18 cellular contexts compared by ENCODE assay signal in the genomic region with DNA sequence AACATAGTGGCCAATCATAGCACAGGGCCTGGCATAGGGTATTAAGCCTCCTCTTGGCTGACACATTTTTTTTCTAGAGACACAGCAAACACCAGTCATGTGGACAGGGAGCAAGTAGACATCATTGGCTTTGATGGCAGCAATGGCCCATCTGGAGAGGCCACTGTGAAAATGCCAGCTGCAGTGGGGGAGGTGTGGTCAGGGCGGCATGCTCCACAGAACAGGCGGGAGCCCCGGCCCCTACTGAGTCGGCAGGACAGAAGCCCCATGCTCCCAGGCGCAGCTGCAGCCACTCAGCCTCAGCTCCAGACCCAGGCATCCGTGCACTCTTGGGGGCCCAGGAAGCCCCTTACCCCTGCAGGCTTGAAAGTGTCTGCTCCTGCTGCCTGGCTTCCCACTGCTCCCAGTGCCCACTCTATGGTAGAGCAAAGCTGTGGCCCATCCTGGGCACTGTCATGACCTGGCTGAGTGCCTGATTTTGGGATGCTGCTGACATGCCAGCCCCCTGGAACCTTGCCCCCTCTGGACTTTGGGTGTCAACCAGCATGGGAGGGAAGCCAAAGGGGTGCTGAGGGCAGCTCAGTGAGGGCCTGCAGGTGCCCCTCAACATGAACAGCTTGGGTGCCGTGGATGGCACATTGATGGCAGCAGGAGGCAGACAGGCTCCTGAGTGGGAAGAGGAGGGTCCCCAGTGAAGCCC. TPM values are rescaled to one million over a fixed set of nuclear protein-coding genes. Genes with fewer than 3 reads are reported as not detected.
DNase-seq lines count a peak whose midpoint lies in the region; ATAC-seq and TF ChIP-seq lines count a peak whose summit lies in the region.
"Had no signal": no experiment of that assay in that cellular context is flagged by ENCODE, and none has a peak within 500 bp of the region (broad histone marks: within the 10 kb centered on the region; RNA-seq: fewer than 3 reads in every experiment).

No MANE protein-coding gene starts in this region.

- peaks cover 37% of the 10 kb centered on the region for H3K9me3 ChIP-seq in KOPT-K1 (ENCODE audit: insufficient read depth, low read length, poor library complexity, severe bottlenecking)

- H3K36me3 Mint-ChIP-seq in T-helper 1 cell treated with Interleukin-12 subunit alpha and Interleukin-12 subunit beta and Interleukin-4 antibody, amounts not matched to agents 30 μg/mL and 1 μg/mL, for 36 hours (ENCODE audit: low read depth) = peaks cover 20% of the 10 kb centered on the region
- peaks cover 3% of the 10 kb centered on the region for H3K36me3 Mint-ChIP-seq in effector memory CD8-positive, alpha-beta T cell (ENCODE audit: insufficient read depth)
- peaks cover 5% of the 10 kb centered on the region for H3K36me3 Mint-ChIP-seq in MCF 10A (ENCODE audit: insufficient read depth, unreplicated experiment)
- H3K36me3 Mint-ChIP-seq in stimulated activated memory B cell treated with anti-CD40 and anti-IgM and Interleukin-4, amounts not matched to agents 10 μg/mL and 1 μg/mL and 100 μg/mL, for 72 hours = peaks cover 6% of the 10 kb centered on the region

- peak overlapping the region; percentile 90 for H3K27ac Mint-ChIP-seq in T-helper 1 cell treated with Interleukin-12 subunit alpha and Interleukin-12 subunit beta and Interleukin-4 antibody, amounts not matched to agents 30 μg/mL and 1 μg/mL, for 36 hours
- peak overlapping the region; percentile 96 to 98 for H3K27ac Mint-ChIP-seq in effector memory CD8-positive, alpha-beta T cell
- H3K27ac Mint-ChIP-seq in MCF 10A (ENCODE audit: low read depth, unreplicated experiment) = no peak overlapping the region
- no peak overlapping the region for H3K27ac Mint-ChIP-seq in stimulated activated memory B cell treated with anti-CD40 and anti-IgM and Interleukin-4, amounts not matched to agents 10 μg/mL and 1 μg/mL and 100 μg/mL, for 72 hours
- H3K27ac Mint-ChIP-seq: naive B cell, progenitor cell of endocrine pancreas had no signal

- H3K4me1 Mint-ChIP-seq in T-helper 1 cell treated with Interleukin-12 subunit alpha and Interleukin-12 subunit beta and Interleukin-4 antibody, amounts not matched to agents 30 μg/mL and 1 μg/mL, for 36 hours (ENCODE audit: low read depth) = peaks cover 43% of the 10 kb centered on the region
- H3K4me1 Mint-ChIP-seq in effector memory CD8-positive, alpha-beta T cell (ENCODE audit: low read depth in 2 of 2) = peaks cover 50 to 64% of the 10 kb centered on the region in 2 donors
- peaks cover 23% of the 10 kb centered on the region for H3K4me1 Mint-ChIP-seq in MCF 10A (ENCODE audit: insufficient read depth, unreplicated experiment)
- H3K4me1 Mint-ChIP-seq in stimulated activated memory B cell treated with anti-CD40 and anti-IgM and Interleukin-4, amounts not matched to agents 10 μg/mL and 1 μg/mL and 100 μg/mL, for 72 hours = peaks cover 8% of the 10 kb centered on the region
- H3K4me1 Mint-ChIP-seq: naive B cell had no signal

- no peaks in the 10 kb centered on the region for H3K27me3 Mint-ChIP-seq in T-helper 1 cell treated with Interleukin-12 subunit alpha and Interleukin-12 subunit beta and Interleukin-4 antibody, amounts not matched to agents 30 μg/mL and 1 μg/mL, for 36 hours (ENCODE audit: low read depth)
- no peaks in the 10 kb centered on the region for H3K27me3 Mint-ChIP-seq in effector memory CD8-positive, alpha-beta T cell
- H3K27me3 Mint-ChIP-seq in MCF 10A (ENCODE audit: insufficient read depth, unreplicated experiment) = no peaks in the 10 kb centered on the region
- peaks cover 68% of the 10 kb centered on the region for H3K27me3 Mint-ChIP-seq in stimulated activated memory B cell treated with anti-CD40 and anti-IgM and Interleukin-4, amounts not matched to agents 10 μg/mL and 1 μg/mL and 100 μg/mL, for 72 hours

- DNase-seq in T-helper 1 cell (no peak), nucleus accumbens (lab: John Stamatoyannopoulos, UW) (peak in 38 of 56 donors; percentile 7 to 77 (median 38)), MCF 10A (ENCODE audit: unreplicated experiment) (no peak)
- DNase-seq in effector memory CD8-positive, alpha-beta T cell = no peak
- DNase-seq: activated CD4-positive, alpha-beta T cell treated with anti-CD3 and anti-CD28 coated beads, Interleukin-2, amount 50 U/mL, for 1 hour; activated T-cell treated with anti-CD3 and anti-CD28 coated beads, Interleukin-2, amount 50 U/mL, for 48 hours; KG1; naive B cell; NCI-H1092; NCI-H2107; NCI-H748 treated with DMSO at 0.1 percent for 48 hours had no signal

- intact Hi-C loops in MCF 10A (cut with micrococcal nuclease) = no loop called here

- no peak for ATAC-seq in effector memory CD8-positive, alpha-beta T cell (replicated peaks)
- no peak for ATAC-seq in HG03342 (IDR thresholded peaks at IDR 0.05; ENCODE audit: unreplicated experiment)
- ATAC-seq in stimulated activated memory B cell treated with anti-CD40 and anti-IgM and Interleukin-4, amounts not matched to agents 10 μg/mL and 1 μg/mL and 100 μg/mL, for 72 hours = no peak
- ATAC-seq: Panc1, SK-N-SH treated with all-trans-retinoic acid at 6 μM for 48 hours had no signal

- peaks cover 31% of the 10 kb centered on the region for H3K9me3 Mint-ChIP-seq in T-helper 1 cell treated with Interleukin-12 subunit alpha and Interleukin-12 subunit beta and Interleukin-4 antibody, amounts not matched to agents 30 μg/mL and 1 μg/mL, for 36 hours
- peaks cover 4 to 19% of the 10 kb centered on the region in 2 donors for H3K9me3 Mint-ChIP-seq in effector memory CD8-positive, alpha-beta T cell
- peaks cover 17% of the 10 kb centered on the region for H3K9me3 Mint-ChIP-seq in MCF 10A (ENCODE audit: unreplicated experiment)
- peaks cover 16% of the 10 kb centered on the region for H3K9me3 Mint-ChIP-seq in stimulated activated memory B cell treated with anti-CD40 and anti-IgM and Interleukin-4, amounts not matched to agents 10 μg/mL and 1 μg/mL and 100 μg/mL, for 72 hours

- POLR2A ChIA-PET in MCF 10A (lab: Yijun Ruan, JAX) = no interaction called here

- H3K4me3 Mint-ChIP-seq in T-helper 1 cell treated with Interleukin-12 subunit alpha and Interleukin-12 subunit beta and Interleukin-4 antibody, amounts not matched to agents 30 μg/mL and 1 μg/mL, for 36 hours = no peak overlapping the region
- peak overlapping the region; percentile 67 to 70 for H3K4me3 Mint-ChIP-seq in effector memory CD8-positive, alpha-beta T cell
- H3K4me3 Mint-ChIP-seq in MCF 10A (ENCODE audit: unreplicated experiment) = no peak overlapping the region
- no peak overlapping the region for H3K4me3 Mint-ChIP-seq in stimulated activated memory B cell treated with anti-CD40 and anti-IgM and Interleukin-4, amounts not matched to agents 10 μg/mL and 1 μg/mL and 100 μg/mL, for 72 hours
- H3K4me3 Mint-ChIP-seq: naive B cell had no signal

- H3K36me3 ChIP-seq in KOPT-K1 (ENCODE audit: insufficient read depth, low read length) = no peaks in the 10 kb centered on the region

- CTCF ChIA-PET in MCF 10A (lab: Yijun Ruan, JAX) = no interaction called here

- no peak for TF ChIP-seq CTCF in MCF 10A (IDR thresholded peaks at IDR 0.05; ENCODE audit: unreplicated experiment)

- no TSS peak for BruUV-seq in MCF 10A (replicated peaks; lab: Mats Ljungman, UMichigan)

- H3K27ac ChIP-seq in KOPT-K1 (ENCODE audit: low read depth, low read length, poor library complexity, severe bottlenecking) = peak overlapping the region; percentile 73

RNA-seq across cellular contexts. Expression of a gene that starts 23.3 kb away (rescaled TPM):
- total RNA-seq in MCF 10A (2022) = 116 and 125 TPM in 2 replicates

Comparison
In these comparisons a context has a peak if more than half of its experiments do, and no peak if none do; other contexts are left out.
1. H3K27ac Mint-ChIP-seq: peak in T-helper 1 cell treated with Interleukin-12 subunit alpha and Interleukin-12 subunit beta and Interleukin-4 antibody, amounts not matched to agents 30 μg/mL and 1 μg/mL, for 36 hours (single experiment) and effector memory CD8-positive, alpha-beta T cell (2 of 2); none in MCF 10A (single experiment) and stimulated activated memory B cell treated with anti-CD40 and anti-IgM and Interleukin-4, amounts not matched to agents 10 μg/mL and 1 μg/mL and 100 μg/mL, for 72 hours (single experiment).
2. H3K4me3 Mint-ChIP-seq: peak in effector memory CD8-positive, alpha-beta T cell (2 of 2); none in T-helper 1 cell treated with Interleukin-12 subunit alpha and Interleukin-12 subunit beta and Interleukin-4 antibody, amounts not matched to agents 30 μg/mL and 1 μg/mL, for 36 hours (single experiment), MCF 10A (single experiment) and stimulated activated memory B cell treated with anti-CD40 and anti-IgM and Interleukin-4, amounts not matched to agents 10 μg/mL and 1 μg/mL and 100 μg/mL, for 72 hours (single experiment).
3. DNase-seq: peak in nucleus accumbens (38 of 56); none in T-helper 1 cell (0 of 5), effector memory CD8-positive, alpha-beta T cell (0 of 3) and MCF 10A (single experiment).